10 cellular contexts compared by ENCODE assay signal in the genomic region with DNA sequence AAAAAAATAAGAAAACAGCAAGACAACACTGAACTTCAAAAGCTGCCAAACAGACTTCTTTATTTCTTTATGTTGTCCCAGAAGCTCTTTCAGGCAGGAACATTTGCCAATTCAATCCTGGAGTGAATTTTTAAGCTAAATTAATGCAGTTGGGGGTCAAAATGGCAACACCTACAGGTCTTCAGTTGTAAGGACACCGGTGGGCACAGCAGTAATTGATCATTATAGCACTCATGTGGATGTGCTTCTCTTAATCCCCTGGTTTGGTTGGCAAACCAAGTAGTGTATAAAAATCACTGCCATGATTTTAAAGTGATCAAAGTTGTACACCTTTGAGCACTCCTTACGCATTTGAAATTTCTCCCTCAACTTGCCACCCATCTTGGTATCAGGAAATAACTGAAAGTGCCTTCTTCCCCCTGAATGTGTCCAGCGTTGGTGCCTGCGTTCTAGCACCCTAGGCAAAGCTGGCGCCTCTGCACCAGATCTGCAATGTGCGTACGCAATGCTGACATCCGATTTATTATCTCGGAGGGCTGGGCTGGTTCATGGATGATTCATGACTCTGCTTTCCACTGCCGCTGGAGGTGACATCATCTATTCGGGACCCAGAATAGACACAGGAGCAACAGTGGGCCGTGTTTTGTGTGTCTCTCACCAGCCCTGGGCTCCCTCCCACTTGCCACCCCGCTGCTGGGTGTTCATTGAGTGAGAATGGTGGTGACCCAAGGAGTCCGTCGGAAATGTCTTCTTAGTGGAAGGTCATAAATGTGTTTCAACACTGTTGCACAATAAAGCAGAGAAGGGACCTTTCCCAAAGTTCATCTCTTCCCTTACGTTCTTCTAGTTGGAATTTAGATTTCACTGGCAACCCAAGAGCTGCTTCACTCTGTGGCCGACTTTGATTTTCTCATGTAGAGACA.
A peak's percentile ranks its signal among the peaks of the same experiment; 100 is the strongest.
DNase-seq lines count a peak whose midpoint lies in the region; ATAC-seq and TF ChIP-seq lines count a peak whose summit lies in the region.
"Had no signal": no experiment of that assay in that cellular context is flagged by ENCODE, and none has a peak within 500 bp of the region (broad histone marks: within the 10 kb centered on the region; RNA-seq: fewer than 3 reads in every experiment).

No MANE protein-coding gene starts in this region.

- peaks cover 17 to 67% (median 44%) of the 10 kb centered on the region in 7 donors for H3K4me1 Mint-ChIP-seq in naive thymus-derived CD4-positive, alpha-beta T cell

- peak overlapping the region; percentile 50 for H3K4me2 ChIP-seq in Karpas-422 (ENCODE audit: low read depth, low read length, poor library complexity, severe bottlenecking)

- H2AFZ ChIP-seq in Karpas-422 (ENCODE audit: low read length): no peak overlapping the region

- peaks cover 0 to 22% (median 3%) of the 10 kb centered on the region in 5 donors for H3K36me3 Mint-ChIP-seq in naive thymus-derived CD4-positive, alpha-beta T cell
- H3K36me3 Mint-ChIP-seq in activated naive CD4-positive, alpha-beta T cell treated with anti-CD3 and anti-CD28 coated beads, Interleukin-2, amount 50 U/mL, for 72 hours: no peaks in the 10 kb centered on the region
- H3K36me3 Mint-ChIP-seq: WTC11 had no signal

- H3K79me2 ChIP-seq in Karpas-422 (ENCODE audit: low read length): peaks cover 85% of the 10 kb centered on the region

- no peaks in the 10 kb centered on the region for H3K9me2 ChIP-seq in Karpas-422 (replicated peaks; ENCODE audit: insufficient read depth, low read length)

- no peaks in the 10 kb centered on the region for H3K9me3 Mint-ChIP-seq in naive thymus-derived CD4-positive, alpha-beta T cell
- H3K9me3 Mint-ChIP-seq in activated naive CD4-positive, alpha-beta T cell treated with anti-CD3 and anti-CD28 coated beads, Interleukin-2, amount 50 U/mL, for 72 hours: no peaks in the 10 kb centered on the region
- H3K9me3 Mint-ChIP-seq: WTC11 had no signal

- TF ChIP-seq CTCF in A673 (conservative IDR thresholded peaks at IDR 0.05; ENCODE audit: low read depth, low read length) (no peak), ascending aorta (IDR thresholded peaks at IDR 0.05) (no peak)

- no peak overlapping the region for H3K27ac Mint-ChIP-seq in naive thymus-derived CD4-positive, alpha-beta T cell
- peak overlapping the region in 1 of 2 donors; percentile 7 for H3K27ac Mint-ChIP-seq in activated naive CD4-positive, alpha-beta T cell treated with anti-CD3 and anti-CD28 coated beads, Interleukin-2, amount 50 U/mL, for 72 hours
- H3K27ac Mint-ChIP-seq: WTC11 had no signal

- BruUV-seq in A673 (replicated peaks; lab: Mats Ljungman, UMichigan): no TSS peak

- POLR2A ChIA-PET in A673 (lab: Charles Lee; ENCODE audit: low non-redundant PET): no interaction called here
- POLR2A ChIA-PET in naive thymus-derived CD4-positive, alpha-beta T cell (lab: Charles Lee): interaction anchor here (0.6 kb wide), 1 partner anchor 8 kb away, joined by 3 read pairs; no protein-coding TSS in a partner anchor

- H3K27ac ChIP-seq in A673 (ENCODE audit: low read depth, low read length, poor library complexity, severe bottlenecking) (no peak overlapping the region), Karpas-422 (ENCODE audit: low read length) (peak overlapping the region; percentile 99), ascending aorta (peak overlapping the region; percentile 9 to 35)
- no peak overlapping the region for H3K27ac ChIP-seq in naive thymus-derived CD4-positive, alpha-beta T cell (ENCODE audit: low read depth, low read length)

- peak overlapping the region in 1 of 10 donors; percentile 48 for H3K4me3 Mint-ChIP-seq in naive thymus-derived CD4-positive, alpha-beta T cell
- H3K4me3 Mint-ChIP-seq: WTC11 had no signal

- no peaks in the 10 kb centered on the region for H3K27me3 Mint-ChIP-seq in naive thymus-derived CD4-positive, alpha-beta T cell

- H3K4me3 ChIP-seq in A673 (ENCODE audit: low read depth, low read length, poor library complexity, severe bottlenecking): no peak overlapping the region
- 0 out of 2 replicates have a peak overlapping the region, but pooled peaks have one; percentile 9 for H3K4me3 ChIP-seq in Karpas-422 (ENCODE audit: low read length)
- H3K4me3 ChIP-seq in ascending aorta: peak overlapping the region in 1 of 2 donors; percentile 28
- no peak overlapping the region for H3K4me3 ChIP-seq in naive thymus-derived CD4-positive, alpha-beta T cell (ENCODE audit: low read length)

- no peak for ATAC-seq in naive thymus-derived CD4-positive, alpha-beta T cell
- ATAC-seq in HG03108 (IDR thresholded peaks at IDR 0.05; ENCODE audit: unreplicated experiment) (no peak), GM21515 (IDR thresholded peaks at IDR 0.05; ENCODE audit: unreplicated experiment) (no peak)
- ATAC-seq in activated naive CD4-positive, alpha-beta T cell treated with anti-CD3 and anti-CD28 coated beads, Interleukin-2, amount 50 U/mL, for 72 hours: no peak

- CTCF ChIA-PET in A673 (lab: Charles Lee): interaction anchor here (0.7 to 1.3 kb wide), 2 partner anchors 130 to 286 kb away, joined by 3 to 5 read pairs; no protein-coding TSS in a partner anchor
- CTCF ChIA-PET in naive thymus-derived CD4-positive, alpha-beta T cell (lab: Charles Lee): interaction anchor here (0.6 kb wide), 1 partner anchor 614 kb away, joined by 3 read pairs; no protein-coding TSS in a partner anchor

- peak overlapping the region; percentile 49; the same call in 1 of the 2 replicates for H3K9ac ChIP-seq in Karpas-422 (ENCODE audit: low read length)

- no peaks in the 10 kb centered on the region for H3K36me3 ChIP-seq in A673 (ENCODE audit: insufficient read depth, low read length, poor library complexity, severe bottlenecking)
- no peaks in the 10 kb centered on the region for H3K36me3 ChIP-seq in Karpas-422 (ENCODE audit: insufficient read depth, low read length)
- H3K36me3 ChIP-seq in ascending aorta: no peaks in the 10 kb centered on the region
- no peaks in the 10 kb centered on the region for H3K36me3 ChIP-seq in naive thymus-derived CD4-positive, alpha-beta T cell (ENCODE audit: control insufficient read depth in 2 of 3, insufficient read depth in 3 of 3, low read length in 3 of 3)

- DNase-seq in A673 (ENCODE audit: low spot score): peak; percentile 84
- no peak for DNase-seq in Karpas-422
- peak; percentile 64 to 90 for DNase-seq in ascending aorta (ENCODE audit: low spot score in 2 of 2)
- DNase-seq in left kidney (ENCODE audit: low read depth, low spot score): peak; percentile 84
- no peak for DNase-seq in naive thymus-derived CD4-positive, alpha-beta T cell
- no peak for DNase-seq in activated naive CD4-positive, alpha-beta T cell treated with anti-CD3 and anti-CD28 coated beads, Interleukin-2, amount 50 U/mL, for 72 hours (ENCODE audit: low spot score in 2 of 2)
- DNase-seq: NCI-H2171 treated with DMSO at 0.1 percent for 48 hours had no signal

- no peaks in the 10 kb centered on the region for H3K27me3 ChIP-seq in A673 (replicated peaks; ENCODE audit: insufficient read depth, low read depth, low read length, poor library complexity)
- H3K27me3 ChIP-seq in Karpas-422 (ENCODE audit: low read length): no peaks in the 10 kb centered on the region
- H3K27me3 ChIP-seq in ascending aorta: no peaks in the 10 kb centered on the region
- no peaks in the 10 kb centered on the region for H3K27me3 ChIP-seq in naive thymus-derived CD4-positive, alpha-beta T cell (ENCODE audit: control insufficient read depth in 2 of 2, insufficient read depth in 2 of 2, low read length in 2 of 2)

- no peaks in the 10 kb centered on the region for H3K9me3 ChIP-seq in A673 (ENCODE audit: low read depth, low read length, poor library complexity, severe bottlenecking)
- no peaks in the 10 kb centered on the region for H3K9me3 ChIP-seq in Karpas-422 (ENCODE audit: low read length)
- no peaks in the 10 kb centered on the region for H3K9me3 ChIP-seq in ascending aorta
- no peaks in the 10 kb centered on the region for H3K9me3 ChIP-seq in naive thymus-derived CD4-positive, alpha-beta T cell (ENCODE audit: control insufficient read depth in 2 of 3, low read length in 3 of 3)

- H3K4me1 ChIP-seq in A673 (ENCODE audit: insufficient read depth, low read length, poor library complexity, severe bottlenecking) (peaks cover 72% of the 10 kb centered on the region), Karpas-422 (ENCODE audit: low read length) (peaks cover 84% of the 10 kb centered on the region), ascending aorta (peaks cover 0 to 8% of the 10 kb centered on the region in 2 donors)
- H3K4me1 ChIP-seq in naive thymus-derived CD4-positive, alpha-beta T cell (ENCODE audit: control insufficient read depth in 2 of 2, insufficient read depth in 2 of 2, low read length in 2 of 2): peaks cover 0 to 13% of the 10 kb centered on the region in 2 donors

- no peaks in the 10 kb centered on the region for H4K20me1 ChIP-seq in Karpas-422 (ENCODE audit: insufficient read depth, low read depth, low read length)

- intact Hi-C loops in A673 (cut with micrococcal nuclease; ENCODE audit: unreplicated experiment): loop anchor here (10.0 kb wide), 1 partner anchor 117 kb away; no protein-coding TSS in a partner anchor
- intact Hi-C loops in ascending aorta (cut with DNase I): loop anchor here (1.0 to 5.0 kb wide), 3 partner anchors 17 to 284 kb away; a partner anchor contains a TSS
- intact Hi-C loops in naive thymus-derived CD4-positive, alpha-beta T cell (cut with micrococcal nuclease): no loop called here

Comparison
In these comparisons a context has a peak if more than half of its experiments do, and no peak if none do; other contexts are left out.
1. DNase-seq: peak in A673 (single experiment), ascending aorta (2 of 2) and left kidney (single experiment); none in Karpas-422 (single experiment), naive thymus-derived CD4-positive, alpha-beta T cell (0 of 9) and activated naive CD4-positive, alpha-beta T cell treated with anti-CD3 and anti-CD28 coated beads, Interleukin-2, amount 50 U/mL, for 72 hours (0 of 2).
2. H3K27ac ChIP-seq: peak in Karpas-422 (single experiment) and ascending aorta (2 of 2); none in A673 (single experiment) and naive thymus-derived CD4-positive, alpha-beta T cell (single experiment).
3. intact Hi-C loops: an anchor here in A673 (10.0 kb wide) and ascending aorta (1.0 to 5.0 kb wide); none called in naive thymus-derived CD4-positive, alpha-beta T cell.